Comparison of ENCODE assay signal across 20 cellular contexts in the genomic region with DNA sequence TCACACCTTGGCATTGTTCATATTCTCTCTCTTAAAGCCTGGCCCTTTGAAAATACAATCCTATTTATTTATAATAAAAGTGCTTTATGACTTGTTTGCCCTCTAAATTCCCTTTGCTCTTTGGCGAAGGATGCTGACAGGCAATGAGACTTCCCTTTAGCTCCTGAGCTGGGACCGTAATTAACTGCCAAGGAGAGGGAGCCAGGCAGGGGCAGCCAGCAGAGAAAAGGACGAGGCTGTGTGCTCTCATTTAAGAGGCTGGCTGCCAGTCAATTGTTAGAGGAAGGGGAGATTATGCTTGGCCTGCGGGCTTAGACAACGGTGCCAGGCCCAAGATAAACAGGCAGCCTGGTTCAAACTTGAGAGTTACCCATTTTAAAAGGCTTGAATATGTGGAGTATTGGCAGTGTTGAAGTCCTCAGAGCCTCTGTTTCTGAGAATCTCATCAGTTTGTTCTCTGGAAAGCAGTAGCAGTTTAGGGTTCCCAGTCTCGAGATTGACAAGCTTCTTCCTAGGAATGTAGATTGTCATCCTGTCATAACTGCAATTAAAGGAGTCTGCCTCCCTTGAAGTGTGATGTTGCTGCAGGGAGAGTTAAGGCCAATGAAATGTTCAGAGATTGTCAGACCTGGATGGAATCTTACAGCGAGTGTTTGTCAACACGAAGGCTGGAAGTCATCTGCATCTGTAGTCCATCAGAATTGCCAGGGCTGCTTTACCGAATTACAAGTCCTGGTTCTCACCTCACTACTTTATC.
DNase-seq lines count a peak whose midpoint lies in the region.
"Had no signal": no experiment of that assay in that cellular context is flagged by ENCODE, and none has a peak within 500 bp of the region (broad histone marks: within the 10 kb centered on the region; RNA-seq: fewer than 3 reads in every experiment).

No MANE protein-coding gene starts in this region.

- H3K4me1 Mint-ChIP-seq in activated T-helper 2 cell treated with anti-CD3 and anti-CD28 coated beads, Interferon-gamma antibody, Interleukin-2, Interleukin-4, amounts not matched to agents 10 μg/mL and 5 μg/mL and 100 μg/mL, durations not matched to agents 14 hours and 24 hours and 36 hours (ENCODE audit: low read depth): no peaks in the 10 kb centered on the region
- H3K4me1 Mint-ChIP-seq: IgD-negative memory B cell, nephron had no signal

- intact Hi-C loops in activated T-helper 2 cell treated with anti-CD3 and anti-CD28 coated beads, Interferon-gamma antibody, Interleukin-2, Interleukin-4, amounts not matched to agents 10 μg/mL and 5 μg/mL and 100 μg/mL, durations not matched to agents 14 hours and 24 hours and 36 hours (cut with micrococcal nuclease): no loop called here

- H3K9me3 Mint-ChIP-seq in activated T-helper 2 cell treated with anti-CD3 and anti-CD28 coated beads, Interferon-gamma antibody, Interleukin-2, Interleukin-4, amounts not matched to agents 10 μg/mL and 5 μg/mL and 100 μg/mL, durations not matched to agents 14 hours and 24 hours and 36 hours: no peaks in the 10 kb centered on the region
- H3K9me3 Mint-ChIP-seq: activated T-cell treated with anti-CD3 and anti-CD28 coated beads, Interleukin-2, amount 50 U/mL, for 4 hours; GM23338; nephron; T-helper 1 cell treated with Interleukin-12 subunit alpha and Interleukin-12 subunit beta and Interleukin-4 antibody, amounts not matched to agents 30 μg/mL and 1 μg/mL, for 36 hours had no signal

- peaks cover 3% of the 10 kb centered on the region for H3K36me3 Mint-ChIP-seq in activated T-helper 2 cell treated with anti-CD3 and anti-CD28 coated beads, Interferon-gamma antibody, Interleukin-2, Interleukin-4, amounts not matched to agents 10 μg/mL and 5 μg/mL and 100 μg/mL, durations not matched to agents 14 hours and 24 hours and 36 hours (ENCODE audit: low read depth)
- H3K36me3 Mint-ChIP-seq: IgD-negative memory B cell had no signal

- H3K4me3 Mint-ChIP-seq in activated T-helper 2 cell treated with anti-CD3 and anti-CD28 coated beads, Interferon-gamma antibody, Interleukin-2, Interleukin-4, amounts not matched to agents 10 μg/mL and 5 μg/mL and 100 μg/mL, durations not matched to agents 14 hours and 24 hours and 36 hours (ENCODE audit: low read depth): no peak overlapping the region
- H3K4me3 Mint-ChIP-seq: activated T-cell treated with anti-CD3 and anti-CD28 coated beads, Interleukin-2, amount 50 U/mL, for 4 hours; GM23338; IgD-negative memory B cell; nephron; T-helper 1 cell treated with Interleukin-12 subunit alpha and Interleukin-12 subunit beta and Interleukin-4 antibody, amounts not matched to agents 30 μg/mL and 1 μg/mL, for 36 hours had no signal

- no peaks in the 10 kb centered on the region for H3K27me3 Mint-ChIP-seq in activated T-helper 2 cell treated with anti-CD3 and anti-CD28 coated beads, Interferon-gamma antibody, Interleukin-2, Interleukin-4, amounts not matched to agents 10 μg/mL and 5 μg/mL and 100 μg/mL, durations not matched to agents 14 hours and 24 hours and 36 hours (ENCODE audit: low read depth)
- H3K27me3 Mint-ChIP-seq: IgD-negative memory B cell had no signal

- H3K27ac Mint-ChIP-seq in activated T-helper 2 cell treated with anti-CD3 and anti-CD28 coated beads, Interferon-gamma antibody, Interleukin-2, Interleukin-4, amounts not matched to agents 10 μg/mL and 5 μg/mL and 100 μg/mL, durations not matched to agents 14 hours and 24 hours and 36 hours: no peak overlapping the region
- H3K27ac Mint-ChIP-seq: GM23338; IgD-negative memory B cell; nephron; T-helper 1 cell treated with Interleukin-12 subunit alpha and Interleukin-12 subunit beta and Interleukin-4 antibody, amounts not matched to agents 30 μg/mL and 1 μg/mL, for 36 hours had no signal

- DNase-seq in NCI-H2196 (lab: John Stamatoyannopoulos, UW; ENCODE audit: unreplicated experiment) (peak; percentile 11), NCI-H2196 treated with DMSO at 0.1 percent for 48 hours (lab: John Stamatoyannopoulos, UW; ENCODE audit: unreplicated experiment) (no peak), NCI-H1105 treated with DMSO at 0.1 percent for 48 hours (lab: John Stamatoyannopoulos, UW) (peak; percentile 55), cerebellar cortex (ENCODE audit: low spot score) (peak; percentile 90), pons (ENCODE audit: low spot score) (peak; percentile 49), DMS79 treated with DMSO at 0.1 percent for 48 hours (lab: John Stamatoyannopoulos, UW) (no peak), KG1 (lab: John Stamatoyannopoulos, UW) (no peak)
- DNase-seq in activated T-helper 2 cell treated with anti-CD3 and anti-CD28 coated beads, Interferon-gamma antibody, Interleukin-2, Interleukin-4, amounts not matched to agents 10 μg/mL and 5 μg/mL and 100 μg/mL, durations not matched to agents 14 hours and 24 hours and 36 hours (ENCODE audit: low spot score): no peak
- DNase-seq: activated CD4-positive, alpha-beta T cell treated with anti-CD3 and anti-CD28 coated beads for 4 hours; activated naive CD4-positive, alpha-beta T cell; activated T-cell treated with anti-CD3 and anti-CD28 coated beads, Interleukin-2, amount 50 U/mL, for 4 hours; BE2C; esophagus squamous epithelium; NCI-H510A treated with DMSO at 0.1 percent for 48 hours; Peyer's patch; trophoblast cell had no signal

Comparison
In these comparisons a context has a peak if more than half of its experiments do, and no peak if none do; other contexts are left out.
1. DNase-seq: peak in NCI-H2196 (single experiment), NCI-H1105 treated with DMSO at 0.1 percent for 48 hours (single experiment), cerebellar cortex (single experiment) and pons (single experiment); none in NCI-H2196 treated with DMSO at 0.1 percent for 48 hours (single experiment), activated T-helper 2 cell treated with anti-CD3 and anti-CD28 coated beads, Interferon-gamma antibody, Interleukin-2, Interleukin-4, amounts not matched to agents 10 μg/mL and 5 μg/mL and 100 μg/mL, durations not matched to agents 14 hours and 24 hours and 36 hours (single experiment), DMS79 treated with DMSO at 0.1 percent for 48 hours (single experiment) and KG1 (single experiment).